ENCODE assay signal across 17 cellular contexts in genomic region chr22:36617694-36618522, GRCh38.
A peak's percentile ranks its signal among the peaks of the same experiment; 100 is the strongest.
DNase-seq lines count a peak whose midpoint lies in the region; ATAC-seq, FAIRE-seq and TF ChIP-seq lines count a peak whose summit lies in the region.
"Had no signal": no experiment of that assay in that cellular context is flagged by ENCODE, and none has a peak within 500 bp of the region (broad histone marks: within the 10 kb centered on the region; RNA-seq: fewer than 3 reads in every experiment).

No MANE protein-coding gene starts in this region.

- H3K4me3 ChIP-seq in Karpas-422 (ENCODE audit: low read length), result no peak overlapping the region
- H3K4me3 ChIP-seq in body of pancreas, result no peak overlapping the region
- H3K4me3 ChIP-seq in neuronal stem cell (ENCODE audit: low read length in 2 of 2), result no peak overlapping the region
- H3K4me3 ChIP-seq in spleen, result no peak overlapping the region
- no peak overlapping the region for H3K4me3 ChIP-seq in trophoblast cell (ENCODE audit: low read depth, low read length)
- H3K4me3 ChIP-seq: BLaER1 treated with 17β-estradiol and CSF1 and Interleukin-3, amounts not matched to agents 10 nM and 100 nM; GM23338 had no signal

- no peak overlapping the region for H4K8ac ChIP-seq in neuronal stem cell (ENCODE audit: low read depth, low read length)
- H4K8ac ChIP-seq in trophoblast cell (ENCODE audit: low read depth, low read length), result no peak overlapping the region

- TF ChIP-seq CTCF in body of pancreas (IDR thresholded peaks at IDR 0.05) (no peak), spleen (IDR thresholded peaks at IDR 0.05 in 8 of 11, conservative IDR thresholded peaks at IDR 0.05 in 3 of 11) (no peak)

- no peaks in the 10 kb centered on the region for H3K79me2 ChIP-seq in Karpas-422 (ENCODE audit: low read length)
- H3K79me2 ChIP-seq in trophoblast cell (ENCODE audit: control insufficient read depth, insufficient read depth, low read length, poor library complexity), result no peaks in the 10 kb centered on the region

- H2BK15ac ChIP-seq in neuronal stem cell (ENCODE audit: low read length), result no peak overlapping the region

- H3K4ac ChIP-seq in neuronal stem cell (ENCODE audit: low read length) (no peak overlapping the region), trophoblast cell (ENCODE audit: low read depth, low read length) (no peak overlapping the region)

- H2AFZ ChIP-seq in Karpas-422 (ENCODE audit: low read length) (no peak overlapping the region), neuronal stem cell (ENCODE audit: low read length) (no peak overlapping the region), trophoblast cell (ENCODE audit: insufficient read depth, low read length, poor library complexity) (no peak overlapping the region)
- H2AFZ ChIP-seq: GM23338 had no signal

- no peaks in the 10 kb centered on the region for H3K27me3 ChIP-seq in Karpas-422 (ENCODE audit: low read length)
- no peaks in the 10 kb centered on the region for H3K27me3 ChIP-seq in body of pancreas
- peaks cover 0 to 19% (median 0%) of the 10 kb centered on the region in 3 experiments for H3K27me3 ChIP-seq in neuronal stem cell (ENCODE audit: control insufficient read depth in 3 of 3, insufficient read depth in 3 of 3, low read depth in 1 of 3, low read length in 3 of 3)
- peaks cover 0 to 79% (median 6%) of the 10 kb centered on the region in 7 donors for H3K27me3 ChIP-seq in spleen (replicated peaks in 1 of 7)
- H3K27me3 ChIP-seq in trophoblast cell (ENCODE audit: insufficient read depth, low read length), result no peaks in the 10 kb centered on the region
- H3K27me3 ChIP-seq: BLaER1 treated with 17β-estradiol and CSF1 and Interleukin-3, amounts not matched to agents 10 nM and 100 nM had no signal

- 20 to 40% methylated on average over 6 to 7 of the region's 7 CpGs for WGBS in body of pancreas, 2 donors
- no CpG with 5 or more reads among the region's 7 CpGs for WGBS in neuronal stem cell (ENCODE audit: extremely low coverage in 2 of 2, insufficient read length in 2 of 2, insufficient replicate concordance in 1 of 2), 2 donors
- 78 to 87% (median 81%) methylated on average over 6 to 7 of the region's 7 CpGs for WGBS in spleen, 5 donors
- WGBS in trophoblast cell (ENCODE audit: extremely low coverage, insufficient coverage, insufficient read length), result no CpG with 5 or more reads among the region's 7 CpGs

- H3K23ac ChIP-seq in neuronal stem cell (ENCODE audit: low read depth, low read length, poor library complexity) (no peak overlapping the region), trophoblast cell (ENCODE audit: low read length) (no peak overlapping the region)

- H3K4me2 ChIP-seq in Karpas-422 (ENCODE audit: low read depth, low read length, poor library complexity, severe bottlenecking) (no peak overlapping the region), neuronal stem cell (ENCODE audit: insufficient read depth, low read length, poor library complexity, severe bottlenecking) (no peak overlapping the region), trophoblast cell (ENCODE audit: low read length) (no peak overlapping the region)
- H3K4me2 ChIP-seq: BLaER1 treated with 17β-estradiol and CSF1 and Interleukin-3, amounts not matched to agents 10 nM and 100 nM; GM23338 had no signal

- H2BK5ac ChIP-seq in neuronal stem cell (ENCODE audit: low read length) (no peak overlapping the region), trophoblast cell (ENCODE audit: low read depth, low read length, poor library complexity) (no peak overlapping the region)

- no peak overlapping the region for H4K12ac ChIP-seq in trophoblast cell (ENCODE audit: low read depth, low read length)

- no peaks in the 10 kb centered on the region for H3K9me2 ChIP-seq in Karpas-422 (replicated peaks; ENCODE audit: insufficient read depth, low read length)

- H3K4me1 ChIP-seq in Karpas-422 (ENCODE audit: low read length), result no peaks in the 10 kb centered on the region
- H3K4me1 ChIP-seq in body of pancreas, result peaks cover 65% of the 10 kb centered on the region
- peaks cover 6 to 14% of the 10 kb centered on the region in 2 donors for H3K4me1 ChIP-seq in neuronal stem cell (ENCODE audit: control insufficient read depth in 2 of 2, insufficient read depth in 1 of 2, low read depth in 1 of 2, low read length in 2 of 2)
- no peaks in the 10 kb centered on the region for H3K4me1 ChIP-seq in spleen
- no peaks in the 10 kb centered on the region for H3K4me1 ChIP-seq in trophoblast cell (ENCODE audit: control insufficient read depth in 1 of 2, insufficient read depth in 2 of 2, low read length in 2 of 2)
- H3K4me1 ChIP-seq: BLaER1 treated with 17β-estradiol and CSF1 and Interleukin-3, amounts not matched to agents 10 nM and 100 nM had no signal

- H3K9me3 ChIP-seq in Karpas-422 (ENCODE audit: low read length) (no peaks in the 10 kb centered on the region), body of pancreas (no peaks in the 10 kb centered on the region), neuronal stem cell (replicated peaks in 1 of 2; ENCODE audit: control insufficient read depth in 2 of 2, insufficient read depth in 1 of 2, low read depth in 1 of 2, low read length in 2 of 2) (no peaks in the 10 kb centered on the region), spleen (peaks cover 0 to 15% (median 5%) of the 10 kb centered on the region in 8 donors), trophoblast cell (ENCODE audit: insufficient read depth, low read depth, low read length) (no peaks in the 10 kb centered on the region)

- TF ChIP-seq POLR2A in body of pancreas (IDR thresholded peaks at IDR 0.05) (no peak), spleen (IDR thresholded peaks at IDR 0.05) (no peak)

- H3K27ac ChIP-seq in Karpas-422 (ENCODE audit: low read length) (no peak overlapping the region), body of pancreas (peak overlapping the region; percentile 67 to 83 (median 75)), neuronal stem cell (replicated peaks; ENCODE audit: low read length) (no peak overlapping the region), spleen (no peak overlapping the region), trophoblast cell (ENCODE audit: low read depth, low read length) (no peak overlapping the region)
- H3K27ac ChIP-seq: BLaER1 treated with 17β-estradiol and CSF1 and Interleukin-3, amounts not matched to agents 10 nM and 100 nM had no signal

- no peaks in the 10 kb centered on the region for H3K36me3 ChIP-seq in Karpas-422 (ENCODE audit: insufficient read depth, low read length)
- no peaks in the 10 kb centered on the region for H3K36me3 ChIP-seq in body of pancreas (replicated peaks in 1 of 2; ENCODE audit: insufficient read depth in 1 of 2, low read depth in 2 of 2)
- H3K36me3 ChIP-seq in neuronal stem cell (replicated peaks in 1 of 2; ENCODE audit: control insufficient read depth in 2 of 2, insufficient read depth in 2 of 2, low read length in 2 of 2), result no peaks in the 10 kb centered on the region
- H3K36me3 ChIP-seq in spleen, result no peaks in the 10 kb centered on the region
- H3K36me3 ChIP-seq in trophoblast cell (ENCODE audit: control insufficient read depth in 1 of 2, insufficient read depth in 2 of 2, low read length in 2 of 2), result no peaks in the 10 kb centered on the region
- H3K36me3 ChIP-seq: BLaER1 treated with 17β-estradiol and CSF1 and Interleukin-3, amounts not matched to agents 10 nM and 100 nM had no signal

- DNase-seq in NCI-H2029 treated with DMSO at 0.1 percent for 48 hours (lab: John Stamatoyannopoulos, UW), result peak; percentile 29
- no peak for DNase-seq in NCI-H2029 (lab: John Stamatoyannopoulos, UW)
- peak; percentile 11 for DNase-seq in Karpas-422
- peak; percentile 39 to 75 (median 60) for DNase-seq in body of pancreas
- DNase-seq in neuronal stem cell (ENCODE audit: low spot score), result no peak
- no peak for DNase-seq in spleen
- DNase-seq in trophoblast cell, result no peak
- no peak for DNase-seq in RCC 7860 (ENCODE audit: low spot score)
- DNase-seq: Calu3; CD8-positive, alpha-beta T cell; GDM1; HCEC 1CT had no signal

- H3K9ac ChIP-seq in Karpas-422 (ENCODE audit: low read length), result no peak overlapping the region
- H3K9ac ChIP-seq in neuronal stem cell (ENCODE audit: low read depth, low read length, poor library complexity), result no peak overlapping the region
- H3K9ac ChIP-seq in trophoblast cell (ENCODE audit: low read length), result no peak overlapping the region
- H3K9ac ChIP-seq: BLaER1 treated with 17β-estradiol and CSF1 and Interleukin-3, amounts not matched to agents 10 nM and 100 nM had no signal

- H4K20me1 ChIP-seq in Karpas-422 (ENCODE audit: insufficient read depth, low read depth, low read length), result no peaks in the 10 kb centered on the region
- H4K20me1 ChIP-seq: BLaER1 treated with 17β-estradiol and CSF1 and Interleukin-3, amounts not matched to agents 10 nM and 100 nM had no signal

- no peak overlapping the region for H2BK120ac ChIP-seq in neuronal stem cell (ENCODE audit: low read depth, low read length)
- no peak overlapping the region for H2BK120ac ChIP-seq in trophoblast cell (ENCODE audit: insufficient read depth, low read length, poor library complexity)

- H3K79me1 ChIP-seq in neuronal stem cell (ENCODE audit: low read depth, low read length), result no peaks in the 10 kb centered on the region
- no peaks in the 10 kb centered on the region for H3K79me1 ChIP-seq in trophoblast cell (ENCODE audit: low read length)

- H3K14ac ChIP-seq in neuronal stem cell (ENCODE audit: low read length), result peak overlapping the region; percentile 49
- no peak overlapping the region for H3K14ac ChIP-seq in trophoblast cell (ENCODE audit: low read length)

- H2AK5ac ChIP-seq in neuronal stem cell (ENCODE audit: low read depth, low read length), result no peak overlapping the region
- H2AK5ac ChIP-seq in trophoblast cell (ENCODE audit: low read length), result no peak overlapping the region

- FAIRE-seq in RCC 7860 (lab: Jason Lieb, UNC), result no peak
- FAIRE-seq: GM12892, GM18507, H54 had no signal

- H2BK12ac ChIP-seq in neuronal stem cell (ENCODE audit: low read length), result no peak overlapping the region
- H2BK12ac ChIP-seq in trophoblast cell (ENCODE audit: low read length), result no peak overlapping the region

- H3K18ac ChIP-seq in neuronal stem cell (ENCODE audit: low read length), result no peak overlapping the region
- no peak overlapping the region for H3K18ac ChIP-seq in trophoblast cell (ENCODE audit: low read length)

- intact Hi-C loops in body of pancreas (cut with DNase I) (no loop called here), spleen (cut with DNase I; ENCODE audit: low total_unique reads) (no loop called here)

- no peak overlapping the region for H4K91ac ChIP-seq in neuronal stem cell (ENCODE audit: low read depth, low read length, poor library complexity)
- H4K91ac ChIP-seq in trophoblast cell (ENCODE audit: low read depth, low read length), result no peak overlapping the region

- peak; percentile 79 for ATAC-seq in body of pancreas
- ATAC-seq: CD8-positive, alpha-beta T cell; GM23338 had no signal

Comparison
In these comparisons a context has a peak if more than half of its experiments do, and no peak if none do; other contexts are left out.
1. DNase-seq: peak in NCI-H2029 treated with DMSO at 0.1 percent for 48 hours (single experiment), Karpas-422 (single experiment) and body of pancreas (4 of 4); none in NCI-H2029 (single experiment), neuronal stem cell (single experiment), spleen (single experiment), trophoblast cell (0 of 2) and RCC 7860 (single experiment).
2. H3K27ac ChIP-seq: peak in body of pancreas (4 of 4); none in Karpas-422 (single experiment), neuronal stem cell (single experiment), spleen (0 of 8) and trophoblast cell (single experiment).